ENCODE assay signal across 1 cellular context in genomic region chr11:71997594-71997993, GRCh38.
TF ChIP-seq lines count a peak whose summit lies in the region.

No MANE protein-coding gene starts in this region.

TF ChIP-seq in GM12878, 131 proteins besides CTCF, POLR2A, EP300 and RAD21:
- TF ChIP-seq FOXM1 (IDR thresholded peaks at IDR 0.05; ENCODE audit: low read depth, low read length) (no peak), SMC3 (IDR thresholded peaks at IDR 0.05; ENCODE audit: borderline replicate concordance, low read length) (no peak)
- TF ChIP-seq, protein P1, sequence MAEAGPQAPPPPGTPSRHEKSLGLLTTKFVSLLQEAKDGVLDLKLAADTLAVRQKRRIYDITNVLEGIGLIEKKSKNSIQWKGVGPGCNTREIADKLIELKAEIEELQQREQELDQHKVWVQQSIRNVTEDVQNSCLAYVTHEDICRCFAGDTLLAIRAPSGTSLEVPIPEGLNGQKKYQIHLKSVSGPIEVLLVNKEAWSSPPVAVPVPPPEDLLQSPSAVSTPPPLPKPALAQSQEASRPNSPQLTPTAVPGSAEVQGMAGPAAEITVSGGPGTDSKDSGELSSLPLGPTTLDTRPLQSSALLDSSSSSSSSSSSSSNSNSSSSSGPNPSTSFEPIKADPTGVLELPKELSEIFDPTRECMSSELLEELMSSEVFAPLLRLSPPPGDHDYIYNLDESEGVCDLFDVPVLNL (IDR thresholded peaks at IDR 0.05; ENCODE audit: low read depth, low read length), result no peak
TF ChIP-seq in GM12878: peak in this region for 0.
